In genomic region chr14:69432364-69432763, GRCh38 we compare ENCODE assay signal across 1 cellular context.
TF ChIP-seq lines count a peak whose summit lies in the region.

No MANE protein-coding gene starts in this region.

TF ChIP-seq in IMR-90, 13 proteins besides CTCF, POLR2A, EP300 and RAD21:
- no peak for TF ChIP-seq ELK1 (IDR thresholded peaks at IDR 0.05; ENCODE audit: borderline replicate concordance, low read depth, low read length)
- TF ChIP-seq RCOR1 (IDR thresholded peaks at IDR 0.05; ENCODE audit: insufficient replicate concordance, low read length), result no peak
- no peak for TF ChIP-seq CHD1 (IDR thresholded peaks at IDR 0.05; ENCODE audit: low read depth, low read length)
- TF ChIP-seq USF2 (IDR thresholded peaks at IDR 0.05; ENCODE audit: low read depth, low read length), result no peak
- TF ChIP-seq MXI1 (IDR thresholded peaks at IDR 0.05; ENCODE audit: borderline replicate concordance, low read depth, low read length), result no peak
- TF ChIP-seq FOS (IDR thresholded peaks at IDR 0.05; ENCODE audit: low read depth, low read length), result no peak
- no peak for TF ChIP-seq BHLHE40 (IDR thresholded peaks at IDR 0.05; ENCODE audit: low read depth, low read length)
- no peak for TF ChIP-seq SMC3 (IDR thresholded peaks at IDR 0.05; ENCODE audit: low read depth, low read length)
- no peak for TF ChIP-seq MAFK (IDR thresholded peaks at IDR 0.05; ENCODE audit: low read depth, low read length)
- TF ChIP-seq RFX5 (IDR thresholded peaks at IDR 0.05; ENCODE audit: low read depth, low read length), result no peak
- TF ChIP-seq NFE2L2 (IDR thresholded peaks at IDR 0.05; ENCODE audit: low read depth, low read length), result no peak
- TF ChIP-seq MAZ (IDR thresholded peaks at IDR 0.05; ENCODE audit: borderline replicate concordance, low read depth, low read length), result no peak
- no peak for TF ChIP-seq CEBPB (IDR thresholded peaks at IDR 0.05; ENCODE audit: low read depth, low read length)
TF ChIP-seq in IMR-90: peak in this region for 0.
